8 cellular contexts compared by ENCODE assay signal in the genomic region with DNA sequence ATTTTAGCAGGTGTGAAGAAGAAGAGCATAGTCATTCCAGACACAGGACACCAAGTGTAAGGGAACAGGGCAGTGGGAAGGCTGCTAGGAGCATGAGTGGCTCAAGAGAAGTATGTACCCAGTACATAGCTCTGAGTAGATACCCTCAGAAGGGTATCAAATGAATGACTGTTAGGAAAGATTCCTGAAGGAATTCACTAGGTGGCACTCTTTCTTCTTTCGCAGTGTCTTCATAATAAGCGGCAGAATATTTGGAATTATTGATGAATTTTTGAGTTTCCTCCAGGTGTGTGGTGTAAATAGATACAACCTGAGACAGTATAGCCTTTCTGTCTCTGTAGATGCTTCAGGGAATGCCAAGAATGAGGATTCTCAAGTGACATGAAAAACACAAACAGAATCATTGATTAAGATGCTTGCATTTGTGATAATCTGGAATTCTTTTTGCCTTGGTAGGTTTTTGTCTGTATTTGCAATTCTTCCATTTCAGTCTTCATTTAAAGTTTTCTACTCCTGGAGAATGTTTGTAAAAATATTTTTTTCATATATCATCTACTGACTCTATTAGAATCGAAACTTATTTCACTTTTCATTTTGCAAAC.
DNase-seq lines count a peak whose midpoint lies in the region; ATAC-seq and TF ChIP-seq lines count a peak whose summit lies in the region.

No MANE protein-coding gene starts in this region.

- no peak overlapping the region for H3K4me3 ChIP-seq in brain microvascular endothelial cell (ENCODE audit: low read depth, low read length)

- H3K27ac ChIP-seq in brain microvascular endothelial cell, result no peak overlapping the region

- TF ChIP-seq CTCF in LNCAP (IDR thresholded peaks at IDR 0.05) (peak; percentile 57), brain microvascular endothelial cell (IDR thresholded peaks at IDR 0.05; ENCODE audit: low read depth, low read length, missing control alignments) (peak; percentile 56), nephron progenitor cell (IDR thresholded peaks at IDR 0.05) (peak; percentile 56)

- H3K36me3 Mint-ChIP-seq in nephron progenitor cell (ENCODE audit: low read depth), result peaks cover 35% of the 10 kb centered on the region

- no peaks in the 10 kb centered on the region for H3K36me3 ChIP-seq in brain microvascular endothelial cell (replicated peaks)

- ATAC-seq in HG02623 (IDR thresholded peaks at IDR 0.05; ENCODE audit: unreplicated experiment) (no peak), GM19467 (IDR thresholded peaks at IDR 0.05; ENCODE audit: unreplicated experiment) (no peak)

- no peak overlapping the region for H3K27ac Mint-ChIP-seq in nephron progenitor cell

- H3K27me3 ChIP-seq in brain microvascular endothelial cell (replicated peaks), result no peaks in the 10 kb centered on the region

- DNase-seq in GM04504 (ENCODE audit: low read depth) (peak; percentile 1), brain microvascular endothelial cell (no peak), nephron progenitor cell (no peak), occipital lobe (lab: John Stamatoyannopoulos, UW) (no peak), D341Med (ENCODE audit: low spot score) (no peak)

- H3K9me3 Mint-ChIP-seq in nephron progenitor cell, result peaks cover 40% of the 10 kb centered on the region

- H3K4me3 Mint-ChIP-seq in nephron progenitor cell, result no peak overlapping the region

- no peaks in the 10 kb centered on the region for H3K27me3 Mint-ChIP-seq in nephron progenitor cell (ENCODE audit: low read depth, poor library complexity)

- in situ Hi-C loops in brain microvascular endothelial cell (cut with HindIII; ENCODE audit: low pct_ligation_motif_present, low sequenced_read_pairs), result no loop called here

- peaks cover 8% of the 10 kb centered on the region for H3K4me1 Mint-ChIP-seq in nephron progenitor cell
